Comparison of ENCODE assay signal across 8 cellular contexts in the genomic region with DNA sequence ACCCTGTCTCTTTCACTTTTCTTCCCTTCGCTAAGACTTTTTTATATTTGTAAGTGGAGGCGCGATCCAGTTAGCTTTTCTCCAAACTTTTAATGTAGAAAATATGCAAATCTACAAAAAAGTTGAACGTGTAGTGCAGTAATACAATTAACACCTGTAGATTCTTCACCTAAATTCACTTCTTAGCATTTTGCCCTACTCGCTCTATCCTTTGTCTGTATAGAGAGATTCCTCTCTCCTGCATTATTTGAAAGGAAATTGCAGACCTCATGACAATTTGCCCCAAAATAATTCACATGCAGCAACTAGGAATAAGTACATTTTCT. TPM values are rescaled to one million over a fixed set of nuclear protein-coding genes. Genes with fewer than 3 reads are reported as not detected.
DNase-seq lines count a peak whose midpoint lies in the region; ATAC-seq and TF ChIP-seq lines count a peak whose summit lies in the region.

No MANE protein-coding gene starts in this region.

- H3K4me1 ChIP-seq in heart right ventricle (peaks cover 7 to 43% (median 30%) of the 10 kb centered on the region in 9 donors), colonic mucosa (no peaks in the 10 kb centered on the region), muscle layer of colon (ENCODE audit: insufficient read depth, low read length) (peaks cover 21% of the 10 kb centered on the region), aorta (ENCODE audit: control insufficient read depth in 1 of 2, insufficient read depth in 2 of 2, low read length in 2 of 2) (peaks cover 0 to 7% of the 10 kb centered on the region in 2 donors)

- ATAC-seq in heart right ventricle (no peak), aorta (ENCODE audit: low FRiP score) (no peak)

- no peak for TF ChIP-seq CTCF in heart right ventricle (IDR thresholded peaks at IDR 0.05)
- TF ChIP-seq CTCF in colonic mucosa (IDR thresholded peaks at IDR 0.05) = no peak

- no peaks in the 10 kb centered on the region for H3K9me3 ChIP-seq in heart right ventricle
- no peaks in the 10 kb centered on the region for H3K9me3 ChIP-seq in colonic mucosa
- no peaks in the 10 kb centered on the region for H3K9me3 ChIP-seq in muscle layer of colon (ENCODE audit: low read length)
- no peaks in the 10 kb centered on the region for H3K9me3 ChIP-seq in aorta (ENCODE audit: control insufficient read depth, low read length)

- H3K4me3 ChIP-seq in heart right ventricle = peak overlapping the region; percentile 25 to 75 (median 56)
- H3K4me3 ChIP-seq in colonic mucosa = peak overlapping the region; percentile 49
- H3K4me3 ChIP-seq in muscle layer of colon (ENCODE audit: low read depth in 1 of 2, low read length in 2 of 2) = peak overlapping the region; percentile 38 to 79
- peak overlapping the region; percentile 18 to 60 for H3K4me3 ChIP-seq in aorta (ENCODE audit: low read length in 2 of 2)

- H3K27me3 ChIP-seq in heart right ventricle = peaks cover 0 to 28% (median 4%) of the 10 kb centered on the region in 7 donors
- peaks cover 6% of the 10 kb centered on the region for H3K27me3 ChIP-seq in colonic mucosa
- no peaks in the 10 kb centered on the region for H3K27me3 ChIP-seq in muscle layer of colon (ENCODE audit: control insufficient read depth in 1 of 2, insufficient read depth in 2 of 2, low read length in 2 of 2)
- H3K27me3 ChIP-seq in aorta (ENCODE audit: control insufficient read depth in 1 of 2, insufficient read depth in 2 of 2, low read length in 1 of 2) = no peaks in the 10 kb centered on the region

- DNase-seq in heart right ventricle (no peak), cardiac septum (ENCODE audit: low spot score) (no peak), colonic mucosa (no peak), aorta (no peak), DMS53 (lab: John Stamatoyannopoulos, UW) (no peak), NCI-H2029 (lab: John Stamatoyannopoulos, UW) (no peak), middle frontal gyrus (ENCODE audit: extremely low spot score, low spot score) (no peak)

- H3K36me3 ChIP-seq in heart right ventricle = no peaks in the 10 kb centered on the region
- no peaks in the 10 kb centered on the region for H3K36me3 ChIP-seq in colonic mucosa
- no peaks in the 10 kb centered on the region for H3K36me3 ChIP-seq in muscle layer of colon (ENCODE audit: insufficient read depth, low read length)
- H3K36me3 ChIP-seq in aorta (ENCODE audit: control insufficient read depth in 1 of 2, insufficient read depth in 2 of 2, low read length in 1 of 2) = no peaks in the 10 kb centered on the region

- intact Hi-C loops in heart right ventricle (cut with DNase I) (no loop called here), cardiac septum (cut with DNase I) (loop anchor here (10.0 kb wide), 1 partner anchor 93 kb away; a partner anchor contains a TSS), colonic mucosa (cut with DNase I) (no loop called here), aorta (cut with DNase I) (no loop called here)

- WGBS in heart right ventricle, 2 donors = 15 to 17% methylated on average over 5 of the region's 5 CpGs
- 11 to 12% methylated on average over 5 of the region's 5 CpGs for WGBS in aorta, 2 donors

- H3K9ac ChIP-seq in colonic mucosa (ENCODE audit: low read depth in 2 of 2, low read length in 2 of 2) (peak overlapping the region in 1 of 2 donors; percentile 28), muscle layer of colon (ENCODE audit: low read length) (no peak overlapping the region)

- no peak overlapping the region for H3K27ac ChIP-seq in heart right ventricle
- no peak overlapping the region for H3K27ac ChIP-seq in colonic mucosa
- no peak overlapping the region for H3K27ac ChIP-seq in muscle layer of colon (ENCODE audit: low read depth, low read length)
- no peak overlapping the region for H3K27ac ChIP-seq in aorta (ENCODE audit: low read depth in 1 of 2, low read length in 2 of 2)

RNA-seq across cellular contexts. Expression of a gene that starts 21.4 kb away (rescaled TPM):
- total RNA-seq in heart right ventricle (under 1 TPM; 0.21 to 0.67 (median 0.45) TPM), cardiac septum (0.65 TPM), colonic mucosa (1 to 10 TPM; 1.1 to 2.8 TPM), aorta (1 to 10 TPM; 1.2 to 1.7 TPM)
- polyA plus RNA-seq in heart right ventricle (under 1 TPM; 0.30 to 0.66 TPM), aorta (1 to 10 TPM; 1.3 to 1.5 TPM)

RNA-seq across cellular contexts. Expression of a gene that starts 35.7 kb away (rescaled TPM):
- 10 to 100 TPM; 10.9 to 14.7 (median 12.4) TPM for total RNA-seq in heart right ventricle
- 1 to 10 TPM; 4.3 to 8.5 TPM for polyA plus RNA-seq in heart right ventricle
- total RNA-seq in cardiac septum = 15.9 TPM
- 10 to 100 TPM; 20.7 to 25.0 TPM for total RNA-seq in colonic mucosa
- 10 to 100 TPM; 45.2 to 48.2 TPM for total RNA-seq in aorta
- 10 to 100 TPM in 1 of 2 donors, 1 to 10 TPM in 1; 3.3 to 23.0 TPM for polyA plus RNA-seq in aorta
